In genomic region chr2:229137623-229138022, GRCh38 we compare ENCODE assay signal across 17 cellular contexts.
"Had no signal": no experiment of that assay in that cellular context is flagged by ENCODE, and none has a peak within 500 bp of the region (broad histone marks: within the 10 kb centered on the region; RNA-seq: fewer than 3 reads in every experiment).

No MANE protein-coding gene starts in this region.

- H3K36me3 ChIP-seq: lower lobe of right lung, tibial nerve had no signal

- H3K27ac ChIP-seq: dorsolateral prefrontal cortex, lower lobe of right lung, skin epidermis, tibial nerve had no signal

- H3K4me3 Mint-ChIP-seq: activated CD4-positive, alpha-beta T cell treated with anti-CD3 and anti-CD28 coated beads, Interleukin-2, amount 10 ng/mL, durations not matched to agents 24 days and 14 days; activated CD8-positive, alpha-beta T cell treated with anti-CD3 and anti-CD28 coated beads, Interleukin-2, amount 10 ng/mL, durations not matched to agents 7 days and 5 days; activated naive CD4-positive, alpha-beta T cell treated with anti-CD3 and anti-CD28 coated beads, Interleukin-2, amount 10 ng/mL, durations not matched to agents 7 days and 5 days; activated naive CD8-positive, alpha-beta T cell treated with anti-CD3 and anti-CD28 coated beads, Interleukin-2, amount 50 U/mL, for 24 hours; activated T-cell treated with anti-CD3 and anti-CD28 coated beads, Interleukin-2, amount 50 U/mL, for 4 hours; nephron; stimulated activated naive CD8-positive, alpha-beta T cell treated with anti-CD3 and anti-CD28 coated beads, Interleukin-15, Interleukin-2, amounts not matched to agents 100 ng/mL and 50 ng/mL, for 24 hours had no signal

- ATAC-seq: activated CD8-positive, alpha-beta T cell treated with anti-CD3 and anti-CD28 coated beads, Interleukin-2, amount 10 ng/mL, durations not matched to agents 7 days and 5 days; activated naive CD8-positive, alpha-beta T cell treated with anti-CD3 and anti-CD28 coated beads, Interleukin-2, amount 50 U/mL, for 24 hours; activated T-cell treated with anti-CD3 and anti-CD28 coated beads, Interleukin-2, amount 50 U/mL, for 4 hours; lower lobe of right lung had no signal

- H3K27me3 ChIP-seq: dorsolateral prefrontal cortex, tibial nerve had no signal

- H3K4me1 Mint-ChIP-seq: activated CD4-positive, alpha-beta T cell treated with anti-CD3 and anti-CD28 coated beads, Interleukin-2, amount 10 ng/mL, durations not matched to agents 24 days and 14 days; activated naive CD4-positive, alpha-beta T cell treated with anti-CD3 and anti-CD28 coated beads, Interleukin-2, amount 10 ng/mL, durations not matched to agents 7 days and 5 days; activated naive CD8-positive, alpha-beta T cell treated with anti-CD3 and anti-CD28 coated beads, Interleukin-2, amount 50 U/mL, for 24 hours; nephron had no signal

- H3K4me1 ChIP-seq: lower lobe of right lung, tibial nerve had no signal

- H3K4me3 ChIP-seq: dorsolateral prefrontal cortex, lower lobe of right lung, skin epidermis, tibial nerve had no signal

- H3K27me3 Mint-ChIP-seq: activated CD4-positive, alpha-beta T cell treated with anti-CD3 and anti-CD28 coated beads, Interleukin-2, amount 10 ng/mL, durations not matched to agents 24 days and 14 days; activated naive CD4-positive, alpha-beta T cell treated with anti-CD3 and anti-CD28 coated beads, Interleukin-2, amount 10 ng/mL, durations not matched to agents 7 days and 5 days; activated naive CD8-positive, alpha-beta T cell treated with anti-CD3 and anti-CD28 coated beads, Interleukin-2, amount 50 U/mL, for 24 hours; brain; stimulated activated naive CD8-positive, alpha-beta T cell treated with anti-CD3 and anti-CD28 coated beads, Interleukin-15, Interleukin-2, amounts not matched to agents 100 ng/mL and 50 ng/mL, for 24 hours had no signal

- DNase-seq: activated CD4-positive, alpha-beta T cell treated with anti-CD3 and anti-CD28 coated beads, Interleukin-2, amount 10 ng/mL, durations not matched to agents 24 days and 14 days; activated CD8-positive, alpha-beta T cell treated with anti-CD3 and anti-CD28 coated beads, Interleukin-2, amount 10 ng/mL, durations not matched to agents 7 days and 5 days; activated effector memory CD4-positive, alpha-beta T cell treated with Interleukin-2 at 50 U/mL for 16 hours; activated naive CD4-positive, alpha-beta T cell treated with anti-CD3 and anti-CD28 coated beads, Interleukin-2, amount 10 ng/mL, durations not matched to agents 7 days and 5 days; activated naive CD8-positive, alpha-beta T cell treated with anti-CD3 and anti-CD28 coated beads, Interleukin-2, amount 50 U/mL, for 24 hours; activated T-cell treated with anti-CD3 and anti-CD28 coated beads, Interleukin-2, amount 50 U/mL, for 4 hours; anterior cingulate cortex; caudate nucleus; dorsolateral prefrontal cortex; hippocampal formation; lower lobe of right lung; nucleus accumbens had no signal

- H3K9me3 ChIP-seq: lower lobe of right lung, tibial nerve had no signal

- H3K36me3 Mint-ChIP-seq: activated naive CD4-positive, alpha-beta T cell treated with anti-CD3 and anti-CD28 coated beads, Interleukin-2, amount 10 ng/mL, durations not matched to agents 7 days and 5 days had no signal

- H3K9me3 Mint-ChIP-seq: activated CD4-positive, alpha-beta T cell treated with anti-CD3 and anti-CD28 coated beads, Interleukin-2, amount 10 ng/mL, durations not matched to agents 24 days and 14 days; stimulated activated naive CD8-positive, alpha-beta T cell treated with anti-CD3 and anti-CD28 coated beads, Interleukin-15, Interleukin-2, amounts not matched to agents 100 ng/mL and 50 ng/mL, for 24 hours had no signal

- H3K27ac Mint-ChIP-seq: activated CD4-positive, alpha-beta T cell treated with anti-CD3 and anti-CD28 coated beads, Interleukin-2, amount 10 ng/mL, durations not matched to agents 24 days and 14 days; activated CD8-positive, alpha-beta T cell treated with anti-CD3 and anti-CD28 coated beads, Interleukin-2, amount 10 ng/mL, durations not matched to agents 7 days and 5 days; activated naive CD4-positive, alpha-beta T cell treated with anti-CD3 and anti-CD28 coated beads, Interleukin-2, amount 10 ng/mL, durations not matched to agents 7 days and 5 days; activated naive CD8-positive, alpha-beta T cell treated with anti-CD3 and anti-CD28 coated beads, Interleukin-2, amount 50 U/mL, for 24 hours; stimulated activated naive CD8-positive, alpha-beta T cell treated with anti-CD3 and anti-CD28 coated beads, Interleukin-15, Interleukin-2, amounts not matched to agents 100 ng/mL and 50 ng/mL, for 24 hours had no signal
